ENCODE assay signal across 8 cellular contexts in the genomic region with DNA sequence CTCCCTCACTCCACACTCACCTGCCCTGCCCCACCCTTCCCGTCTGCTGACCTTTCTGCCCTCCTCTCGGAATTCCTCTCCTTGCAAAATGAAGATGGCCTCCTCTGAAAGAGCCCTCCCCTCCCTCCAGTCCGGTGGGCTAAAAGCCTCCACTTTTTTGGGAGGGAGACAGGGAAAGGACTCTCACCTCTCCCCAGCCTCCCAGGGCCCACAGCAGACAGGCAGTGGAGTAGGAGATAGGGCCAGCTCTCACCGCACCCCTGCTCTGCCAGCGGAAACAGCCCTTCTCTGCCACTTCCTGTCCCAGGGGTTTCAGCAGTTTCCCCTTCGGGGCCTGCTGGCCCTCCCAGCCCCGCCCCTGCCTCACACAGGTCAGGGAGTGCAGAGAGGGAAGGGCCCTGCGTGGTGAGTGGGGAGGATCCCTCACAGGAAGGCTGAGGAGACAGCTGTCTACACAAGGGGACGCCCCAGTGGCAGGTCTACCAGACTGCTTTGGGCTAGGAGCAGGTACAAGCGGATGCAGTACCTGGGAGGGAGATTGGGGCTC. TPM values are rescaled to one million over a fixed set of nuclear protein-coding genes. Genes with fewer than 3 reads are reported as not detected.
DNase-seq lines count a peak whose midpoint lies in the region; ATAC-seq and TF ChIP-seq lines count a peak whose summit lies in the region.

No MANE protein-coding gene starts in this region.

- H3K27ac Mint-ChIP-seq in WTC11, result no peak overlapping the region

- peak overlapping the region; percentile 62 for H3K4me2 ChIP-seq in DND-41 (ENCODE audit: insufficient read depth, low read length)

- no peaks in the 10 kb centered on the region for H3K9me3 Mint-ChIP-seq in WTC11

- peak; percentile 96 for ATAC-seq in DND-41 (ENCODE audit: insufficient read depth, low read depth)
- ATAC-seq in GM19468 (IDR thresholded peaks at IDR 0.05; ENCODE audit: extremely low read depth, unreplicated experiment), result peak; percentile 99
- peak; percentile 97 for ATAC-seq in HG03571 (IDR thresholded peaks at IDR 0.05; ENCODE audit: unreplicated experiment)
- ATAC-seq in WTC11, result peak; percentile 91

- CTCF ChIA-PET in WTC11 (lab: Charles Lee), result interaction anchor here (1.4 to 1.5 kb wide), 2 partner anchors 12 to 29 kb away, joined by 6 to 7 read pairs; no protein-coding TSS in a partner anchor

- peak overlapping the region; percentile 91 for H3K27ac ChIP-seq in DND-41 (ENCODE audit: low read length)

- H3K9ac ChIP-seq in DND-41 (ENCODE audit: low read depth, low read length), result peak overlapping the region; percentile 59

- H3K4me1 Mint-ChIP-seq in WTC11, result no peaks in the 10 kb centered on the region

- H3K36me3 ChIP-seq in DND-41 (ENCODE audit: insufficient read depth, low read length), result no peaks in the 10 kb centered on the region

- H2AFZ ChIP-seq in DND-41 (ENCODE audit: low read depth, low read length), result no peak overlapping the region

- POLR2A ChIA-PET in WTC11 (lab: Charles Lee), result no interaction called here

- peak; percentile 93 for DNase-seq in DND-41
- peak; percentile 26 for DNase-seq in WTC11 (ENCODE audit: low spot score)
- DNase-seq in effector CD8-positive, alpha-beta T cell (lab: John Stamatoyannopoulos, UW), result peak; percentile 63
- DNase-seq in stimulated activated CD4-positive, alpha-beta T cell treated with anti-CD3 and anti-CD28 coated beads, Interleukin-15, amount 100 ng/mL, for 48 hours (ENCODE audit: low read depth in 2 of 2), result peak; percentile 77 to 85
- DNase-seq in SW 1271 (lab: John Stamatoyannopoulos, UW), result no peak
- no peak for DNase-seq in NCI-H1930 (lab: John Stamatoyannopoulos, UW)

- TF ChIP-seq CTCF in DND-41 (IDR thresholded peaks at IDR 0.05; ENCODE audit: borderline replicate concordance, extremely low read depth, low read length, poor library complexity, severe bottlenecking), result peak; percentile 57
- no peak for TF ChIP-seq CTCF in WTC11 (IDR thresholded peaks at IDR 0.05)

- no peaks in the 10 kb centered on the region; the same call in 1 of the 2 replicates for H3K27me3 Mint-ChIP-seq in WTC11 (ENCODE audit: low read depth)

- H3K4me3 ChIP-seq in DND-41 (ENCODE audit: low read depth in 1 of 2, low read length in 2 of 2), result peak overlapping the region in 1 of 2 experiments; percentile 48; a peak in 2 of 4 replicates

- no peaks in the 10 kb centered on the region for H3K36me3 Mint-ChIP-seq in WTC11

- H3K4me3 Mint-ChIP-seq in WTC11, result no peak overlapping the region

- H3K9me3 ChIP-seq in DND-41 (ENCODE audit: insufficient read depth, low read length, severe bottlenecking), result no peaks in the 10 kb centered on the region

- H4K20me1 ChIP-seq in DND-41 (ENCODE audit: insufficient read depth, low read length), result peaks cover 4% of the 10 kb centered on the region; the same call in 1 of the 2 replicates

- H3K79me2 ChIP-seq in DND-41 (ENCODE audit: insufficient read depth, low read length), result 0 out of 2 replicates have a peak, but pooled peaks cover 9% of the 10 kb centered on the region

- H3K4me1 ChIP-seq in DND-41 (ENCODE audit: insufficient read depth, low read length), result peaks cover 26% of the 10 kb centered on the region

- H3K27me3 ChIP-seq in DND-41 (ENCODE audit: insufficient read depth, low read length, poor library complexity), result no peaks in the 10 kb centered on the region

TF ChIP-seq in WTC11, 78 proteins besides CTCF, POLR2A, EP300 and RAD21 (continues in another document):
- TF ChIP-seq, protein P1, sequence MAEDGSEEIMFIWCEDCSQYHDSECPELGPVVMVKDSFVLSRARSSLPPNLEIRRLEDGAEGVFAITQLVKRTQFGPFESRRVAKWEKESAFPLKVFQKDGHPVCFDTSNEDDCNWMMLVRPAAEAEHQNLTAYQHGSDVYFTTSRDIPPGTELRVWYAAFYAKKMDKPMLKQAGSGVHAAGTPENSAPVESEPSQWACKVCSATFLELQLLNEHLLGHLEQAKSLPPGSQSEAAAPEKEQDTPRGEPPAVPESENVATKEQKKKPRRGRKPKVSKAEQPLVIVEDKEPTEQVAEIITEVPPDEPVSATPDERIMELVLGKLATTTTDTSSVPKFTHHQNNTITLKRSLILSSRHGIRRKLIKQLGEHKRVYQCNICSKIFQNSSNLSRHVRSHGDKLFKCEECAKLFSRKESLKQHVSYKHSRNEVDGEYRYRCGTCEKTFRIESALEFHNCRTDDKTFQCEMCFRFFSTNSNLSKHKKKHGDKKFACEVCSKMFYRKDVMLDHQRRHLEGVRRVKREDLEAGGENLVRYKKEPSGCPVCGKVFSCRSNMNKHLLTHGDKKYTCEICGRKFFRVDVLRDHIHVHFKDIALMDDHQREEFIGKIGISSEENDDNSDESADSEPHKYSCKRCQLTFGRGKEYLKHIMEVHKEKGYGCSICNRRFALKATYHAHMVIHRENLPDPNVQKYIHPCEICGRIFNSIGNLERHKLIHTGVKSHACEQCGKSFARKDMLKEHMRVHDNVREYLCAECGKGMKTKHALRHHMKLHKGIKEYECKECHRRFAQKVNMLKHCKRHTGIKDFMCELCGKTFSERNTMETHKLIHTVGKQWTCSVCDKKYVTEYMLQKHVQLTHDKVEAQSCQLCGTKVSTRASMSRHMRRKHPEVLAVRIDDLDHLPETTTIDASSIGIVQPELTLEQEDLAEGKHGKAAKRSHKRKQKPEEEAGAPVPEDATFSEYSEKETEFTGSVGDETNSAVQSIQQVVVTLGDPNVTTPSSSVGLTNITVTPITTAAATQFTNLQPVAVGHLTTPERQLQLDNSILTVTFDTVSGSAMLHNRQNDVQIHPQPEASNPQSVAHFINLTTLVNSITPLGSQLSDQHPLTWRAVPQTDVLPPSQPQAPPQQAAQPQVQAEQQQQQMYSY (CRISPR knock-in tag; IDR thresholded peaks at IDR 0.05), result no peak
- TF ChIP-seq ZNF121 (CRISPR knock-in tag; IDR thresholded peaks at IDR 0.05) (no peak), E2F4 (CRISPR knock-in tag; IDR thresholded peaks at IDR 0.05; ENCODE audit: borderline replicate concordance, low read depth) (no peak), JUN (CRISPR knock-in tag; IDR thresholded peaks at IDR 0.05) (no peak), HMGA2 (CRISPR knock-in tag; IDR thresholded peaks at IDR 0.05) (no peak), CREB1 (CRISPR knock-in tag; IDR thresholded peaks at IDR 0.05) (no peak), PRRX2 (CRISPR knock-in tag; IDR thresholded peaks at IDR 0.05) (no peak), KAT7 (CRISPR knock-in tag; IDR thresholded peaks at IDR 0.05; ENCODE audit: borderline replicate concordance) (no peak), ZNF138 (CRISPR knock-in tag; conservative IDR thresholded peaks at IDR 0.05) (no peak), NR2C2 (CRISPR knock-in tag; IDR thresholded peaks at IDR 0.05) (no peak), CBFB (CRISPR knock-in tag; IDR thresholded peaks at IDR 0.05; ENCODE audit: low read depth) (no peak)
- TF ChIP-seq, protein P2, sequence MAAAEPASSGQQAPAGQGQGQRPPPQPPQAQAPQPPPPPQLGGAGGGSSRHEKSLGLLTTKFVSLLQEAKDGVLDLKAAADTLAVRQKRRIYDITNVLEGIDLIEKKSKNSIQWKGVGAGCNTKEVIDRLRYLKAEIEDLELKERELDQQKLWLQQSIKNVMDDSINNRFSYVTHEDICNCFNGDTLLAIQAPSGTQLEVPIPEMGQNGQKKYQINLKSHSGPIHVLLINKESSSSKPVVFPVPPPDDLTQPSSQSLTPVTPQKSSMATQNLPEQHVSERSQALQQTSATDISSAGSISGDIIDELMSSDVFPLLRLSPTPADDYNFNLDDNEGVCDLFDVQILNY (CRISPR knock-in tag; IDR thresholded peaks at IDR 0.05), result no peak
- TF ChIP-seq, protein P3, sequence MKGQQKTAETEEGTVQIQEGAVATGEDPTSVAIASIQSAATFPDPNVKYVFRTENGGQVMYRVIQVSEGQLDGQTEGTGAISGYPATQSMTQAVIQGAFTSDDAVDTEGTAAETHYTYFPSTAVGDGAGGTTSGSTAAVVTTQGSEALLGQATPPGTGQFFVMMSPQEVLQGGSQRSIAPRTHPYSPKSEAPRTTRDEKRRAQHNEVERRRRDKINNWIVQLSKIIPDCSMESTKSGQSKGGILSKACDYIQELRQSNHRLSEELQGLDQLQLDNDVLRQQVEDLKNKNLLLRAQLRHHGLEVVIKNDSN (CRISPR knock-in tag; IDR thresholded peaks at IDR 0.05), result no peak
- TF ChIP-seq, protein P4, sequence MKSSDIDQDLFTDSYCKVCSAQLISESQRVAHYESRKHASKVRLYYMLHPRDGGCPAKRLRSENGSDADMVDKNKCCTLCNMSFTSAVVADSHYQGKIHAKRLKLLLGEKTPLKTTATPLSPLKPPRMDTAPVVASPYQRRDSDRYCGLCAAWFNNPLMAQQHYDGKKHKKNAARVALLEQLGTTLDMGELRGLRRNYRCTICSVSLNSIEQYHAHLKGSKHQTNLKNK (CRISPR knock-in tag; IDR thresholded peaks at IDR 0.05), result no peak
- TF ChIP-seq, protein P5, sequence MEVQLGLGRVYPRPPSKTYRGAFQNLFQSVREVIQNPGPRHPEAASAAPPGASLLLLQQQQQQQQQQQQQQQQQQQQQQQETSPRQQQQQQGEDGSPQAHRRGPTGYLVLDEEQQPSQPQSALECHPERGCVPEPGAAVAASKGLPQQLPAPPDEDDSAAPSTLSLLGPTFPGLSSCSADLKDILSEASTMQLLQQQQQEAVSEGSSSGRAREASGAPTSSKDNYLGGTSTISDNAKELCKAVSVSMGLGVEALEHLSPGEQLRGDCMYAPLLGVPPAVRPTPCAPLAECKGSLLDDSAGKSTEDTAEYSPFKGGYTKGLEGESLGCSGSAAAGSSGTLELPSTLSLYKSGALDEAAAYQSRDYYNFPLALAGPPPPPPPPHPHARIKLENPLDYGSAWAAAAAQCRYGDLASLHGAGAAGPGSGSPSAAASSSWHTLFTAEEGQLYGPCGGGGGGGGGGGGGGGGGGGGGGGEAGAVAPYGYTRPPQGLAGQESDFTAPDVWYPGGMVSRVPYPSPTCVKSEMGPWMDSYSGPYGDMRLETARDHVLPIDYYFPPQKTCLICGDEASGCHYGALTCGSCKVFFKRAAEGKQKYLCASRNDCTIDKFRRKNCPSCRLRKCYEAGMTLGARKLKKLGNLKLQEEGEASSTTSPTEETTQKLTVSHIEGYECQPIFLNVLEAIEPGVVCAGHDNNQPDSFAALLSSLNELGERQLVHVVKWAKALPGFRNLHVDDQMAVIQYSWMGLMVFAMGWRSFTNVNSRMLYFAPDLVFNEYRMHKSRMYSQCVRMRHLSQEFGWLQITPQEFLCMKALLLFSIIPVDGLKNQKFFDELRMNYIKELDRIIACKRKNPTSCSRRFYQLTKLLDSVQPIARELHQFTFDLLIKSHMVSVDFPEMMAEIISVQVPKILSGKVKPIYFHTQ (CRISPR knock-in tag; IDR thresholded peaks at IDR 0.05), result no peak

RNA-seq across cellular contexts. Expression of gene ELF4, which starts 18.2 kb away (rescaled TPM):
- 1.7 to 1.9 TPM (median 1.9 TPM) in 3 replicates for total RNA-seq in WTC11 (2021)

Comparison
In these comparisons a context has a peak if more than half of its experiments do, and no peak if none do; other contexts are left out.
1. DNase-seq: peak in DND-41 (single experiment), WTC11 (single experiment), effector CD8-positive, alpha-beta T cell (single experiment) and stimulated activated CD4-positive, alpha-beta T cell treated with anti-CD3 and anti-CD28 coated beads, Interleukin-15, amount 100 ng/mL, for 48 hours (2 of 2); none in SW 1271 (0 of 2) and NCI-H1930 (0 of 2).
2. Peak in every context shown above with its lines, with median percentiles within 50 percentile points of each other: ATAC-seq.